In genomic region chr10:105384056-105384455, GRCh38 we compare ENCODE assay signal across 23 cellular contexts.
A peak's percentile ranks its signal among the peaks of the same experiment; 100 is the strongest.
DNase-seq lines count a peak whose midpoint lies in the region; ATAC-seq and TF ChIP-seq lines count a peak whose summit lies in the region.
"Had no signal": no experiment of that assay in that cellular context is flagged by ENCODE, and none has a peak within 500 bp of the region (broad histone marks: within the 10 kb centered on the region; RNA-seq: fewer than 3 reads in every experiment).

No MANE protein-coding gene starts in this region.

- no peaks in the 10 kb centered on the region for H3K4me1 Mint-ChIP-seq in T-helper 17 cell
- H3K4me1 Mint-ChIP-seq: CD14-positive monocyte; CD4-positive, alpha-beta memory T cell; CD4-positive, CD25-positive, alpha-beta regulatory T cell; CD8-positive, alpha-beta memory T cell had no signal

- H3K4me2 ChIP-seq in neural cell (ENCODE audit: low read length) (peak overlapping the region; percentile 46), neuronal stem cell (ENCODE audit: insufficient read depth, low read length, poor library complexity, severe bottlenecking) (no peak overlapping the region), SK-N-SH (no peak overlapping the region)
- H3K4me2 ChIP-seq: BLaER1 had no signal

- H3F3A ChIP-seq in neural cell (ENCODE audit: insufficient read depth, low read length, poor library complexity, severe bottlenecking), result no peaks in the 10 kb centered on the region
- no peaks in the 10 kb centered on the region for H3F3A ChIP-seq in SK-N-SH (replicated peaks; ENCODE audit: insufficient read depth)

- no peak overlapping the region for H3K4me3 Mint-ChIP-seq in T-helper 17 cell
- H3K4me3 Mint-ChIP-seq: CD14-positive monocyte; CD4-positive, alpha-beta memory T cell; CD4-positive, CD25-positive, alpha-beta regulatory T cell; CD8-positive, alpha-beta memory T cell had no signal

- H2AFZ ChIP-seq in neural cell (ENCODE audit: low read depth, low read length) (no peak overlapping the region), neuronal stem cell (ENCODE audit: low read length) (peak overlapping the region; percentile 62), SK-N-SH (ENCODE audit: low read depth) (no peak overlapping the region)

- H2BK15ac ChIP-seq in neuronal stem cell (ENCODE audit: low read length), result no peak overlapping the region

- H2BK5ac ChIP-seq in neuronal stem cell (ENCODE audit: low read length), result no peak overlapping the region

- no peaks in the 10 kb centered on the region for H3K27me3 Mint-ChIP-seq in T-helper 17 cell
- H3K27me3 Mint-ChIP-seq: CD4-positive, alpha-beta memory T cell; CD4-positive, CD25-positive, alpha-beta regulatory T cell had no signal

- peak overlapping the region; percentile 48 for H3K27ac ChIP-seq in neural cell (ENCODE audit: low read length)
- no peak overlapping the region for H3K27ac ChIP-seq in neuronal stem cell (replicated peaks; ENCODE audit: low read length)
- no peak overlapping the region for H3K27ac ChIP-seq in vagina
- H3K27ac ChIP-seq in SK-N-SH (ENCODE audit: low read depth in 2 of 2, low read length in 1 of 2), result no peak overlapping the region
- H3K27ac ChIP-seq: BLaER1 had no signal

- TF ChIP-seq CTCF in neural cell (IDR thresholded peaks at IDR 0.05; ENCODE audit: poor library complexity, severe bottlenecking), result no peak
- no peak for TF ChIP-seq CTCF in vagina (IDR thresholded peaks at IDR 0.05)
- no peak for TF ChIP-seq CTCF in SK-N-SH (IDR thresholded peaks at IDR 0.05)

- no peaks in the 10 kb centered on the region for H3K9me3 ChIP-seq in neural cell (ENCODE audit: low read length)
- no peaks in the 10 kb centered on the region for H3K9me3 ChIP-seq in neuronal stem cell (replicated peaks in 1 of 2; ENCODE audit: control insufficient read depth in 2 of 2, insufficient read depth in 1 of 2, low read depth in 1 of 2, low read length in 2 of 2)
- H3K9me3 ChIP-seq in vagina, result no peaks in the 10 kb centered on the region
- H3K9me3 ChIP-seq in T-helper 17 cell (ENCODE audit: control insufficient read depth, low read length, poor library complexity, severe bottlenecking), result no peaks in the 10 kb centered on the region
- H3K9me3 ChIP-seq in SK-N-SH, result no peaks in the 10 kb centered on the region
- H3K9me3 ChIP-seq: BE2C, BLaER1 had no signal

- intact Hi-C loops in vagina (cut with DNase I), result no loop called here

- H3K9ac ChIP-seq in neural cell (ENCODE audit: low read length), result peak overlapping the region; percentile 7
- no peak overlapping the region for H3K9ac ChIP-seq in neuronal stem cell (ENCODE audit: low read depth, low read length, poor library complexity)
- no peak overlapping the region for H3K9ac ChIP-seq in SK-N-SH
- H3K9ac ChIP-seq: BLaER1 had no signal

- no peaks in the 10 kb centered on the region for H3K79me2 ChIP-seq in neural cell (replicated peaks; ENCODE audit: insufficient read depth, low read length)
- no peaks in the 10 kb centered on the region for H3K79me2 ChIP-seq in SK-N-SH (ENCODE audit: insufficient read depth)

- H3K9me2 ChIP-seq in neural cell (ENCODE audit: insufficient read depth, low read length) (no peaks in the 10 kb centered on the region), SK-N-SH (no peaks in the 10 kb centered on the region)

- DNase-seq in neuronal stem cell (ENCODE audit: low spot score), result no peak
- no peak for DNase-seq in vagina (ENCODE audit: extremely low spot score in 2 of 2)
- DNase-seq in T-helper 17 cell, result no peak
- DNase-seq in SK-N-SH, result no peak
- DNase-seq: 8988T; ACHN; BE2C; C1 segment of cervical spinal cord; CD4-positive, alpha-beta memory T cell; CD4-positive, CD25-positive, alpha-beta regulatory T cell; CD8-positive, alpha-beta memory T cell; COR-L47; DMS 273 treated with DMSO at 0.1 percent for 48 hours; DMS153; DMS53; DMS79; DND-41; EL; GDM1 had no signal

- ATAC-seq in T-helper 17 cell, result no peak
- ATAC-seq: GM12878 had no signal

- no peak overlapping the region for H2BK120ac ChIP-seq in neuronal stem cell (ENCODE audit: low read depth, low read length)

- TF ChIP-seq RAD21 in neural cell (conservative IDR thresholded peaks at IDR 0.05) (no peak), SK-N-SH (IDR thresholded peaks at IDR 0.05; ENCODE audit: low read length) (no peak)

- no peaks in the 10 kb centered on the region for H3K36me3 Mint-ChIP-seq in T-helper 17 cell (ENCODE audit: low read depth)
- H3K36me3 Mint-ChIP-seq: CD14-positive monocyte; CD4-positive, alpha-beta memory T cell; CD4-positive, CD25-positive, alpha-beta regulatory T cell; CD8-positive, alpha-beta memory T cell had no signal

- H3K4ac ChIP-seq in neuronal stem cell (ENCODE audit: low read length), result no peak overlapping the region

- no peak for TF ChIP-seq POLR2A in vagina (IDR thresholded peaks at IDR 0.05)

- TF ChIP-seq EP300 in neural cell (conservative IDR thresholded peaks at IDR 0.05; ENCODE audit: poor library complexity, severe bottlenecking) (peak; percentile 85), SK-N-SH (IDR thresholded peaks at IDR 0.05; ENCODE audit: borderline replicate concordance in 1 of 2, low read depth in 1 of 2, low read length in 1 of 2) (no peak)

- H3K4me3 ChIP-seq in neural cell (ENCODE audit: low read length) (peak overlapping the region; percentile 26), neuronal stem cell (ENCODE audit: low read length in 2 of 2) (no peak overlapping the region), vagina (no peak overlapping the region), SK-N-SH (ENCODE audit: low read depth in 2 of 2, low read length in 1 of 2) (no peak overlapping the region)
- H3K4me3 ChIP-seq: BLaER1, GM12878 had no signal

- H3K36me3 ChIP-seq in neural cell (ENCODE audit: insufficient read depth, low read length) (no peaks in the 10 kb centered on the region), neuronal stem cell (replicated peaks in 1 of 2; ENCODE audit: control insufficient read depth in 2 of 2, insufficient read depth in 2 of 2, low read length in 2 of 2) (no peaks in the 10 kb centered on the region), vagina (no peaks in the 10 kb centered on the region), SK-N-SH (replicated peaks in 1 of 2; ENCODE audit: control insufficient read depth in 1 of 2, insufficient read depth in 2 of 2, low read length in 1 of 2) (no peaks in the 10 kb centered on the region)
- H3K36me3 ChIP-seq: BE2C, BLaER1 had no signal

- no peak overlapping the region for H3K27ac Mint-ChIP-seq in T-helper 17 cell
- H3K27ac Mint-ChIP-seq: CD14-positive monocyte; CD4-positive, alpha-beta memory T cell; CD4-positive, CD25-positive, alpha-beta regulatory T cell; CD8-positive, alpha-beta memory T cell had no signal

- no CpG with 5 or more reads among the region's 1 CpG for WGBS in neuronal stem cell (ENCODE audit: extremely low coverage in 2 of 2, insufficient read length in 2 of 2, insufficient replicate concordance in 1 of 2), 2 donors
- WGBS in SK-N-SH (ENCODE audit: low lambda C conversion rate), result 57% methylated on average over 1 of the region's 1 CpG

- no peaks in the 10 kb centered on the region for H3K79me1 ChIP-seq in neuronal stem cell (ENCODE audit: low read depth, low read length)

- H3K27me3 ChIP-seq in neural cell (ENCODE audit: insufficient read depth, low read depth, low read length) (no peaks in the 10 kb centered on the region), neuronal stem cell (ENCODE audit: control insufficient read depth in 3 of 3, insufficient read depth in 3 of 3, low read depth in 1 of 3, low read length in 3 of 3) (no peaks in the 10 kb centered on the region), vagina (no peaks in the 10 kb centered on the region), SK-N-SH (ENCODE audit: insufficient read depth) (no peaks in the 10 kb centered on the region)
- H3K27me3 ChIP-seq: BE2C, BLaER1 had no signal

- H4K91ac ChIP-seq in neuronal stem cell (ENCODE audit: low read depth, low read length, poor library complexity), result no peak overlapping the region

- H4K20me1 ChIP-seq in neural cell (ENCODE audit: insufficient read depth), result no peaks in the 10 kb centered on the region
- no peaks in the 10 kb centered on the region for H4K20me1 ChIP-seq in SK-N-SH (ENCODE audit: insufficient read depth)
- H4K20me1 ChIP-seq: BLaER1 had no signal

- POLR2A ChIA-PET in SK-N-SH (lab: Yijun Ruan, JAX), result interaction anchor here (0.6 kb wide), 1 partner anchor 250 kb away, joined by 5 read pairs; no protein-coding TSS in a partner anchor

- no peaks in the 10 kb centered on the region for H3K4me1 ChIP-seq in neuronal stem cell (ENCODE audit: control insufficient read depth in 2 of 2, insufficient read depth in 1 of 2, low read depth in 1 of 2, low read length in 2 of 2)
- H3K4me1 ChIP-seq in vagina, result no peaks in the 10 kb centered on the region
- no peaks in the 10 kb centered on the region for H3K4me1 ChIP-seq in SK-N-SH (ENCODE audit: control insufficient read depth in 1 of 2, insufficient read depth in 2 of 2, low read depth in 1 of 2, low read length in 1 of 2)
- H3K4me1 ChIP-seq: BE2C, BLaER1 had no signal

- H3K18ac ChIP-seq in neuronal stem cell (ENCODE audit: low read length), result no peak overlapping the region

- H2AK5ac ChIP-seq in neuronal stem cell (ENCODE audit: low read depth, low read length), result no peak overlapping the region

- CTCF ChIA-PET in SK-N-SH (lab: Yijun Ruan, JAX), result no interaction called here

- H2BK12ac ChIP-seq in neuronal stem cell (ENCODE audit: low read length), result no peak overlapping the region

- H3K23ac ChIP-seq in neuronal stem cell (ENCODE audit: low read depth, low read length, poor library complexity), result no peak overlapping the region

- no peak overlapping the region for H4K8ac ChIP-seq in neuronal stem cell (ENCODE audit: low read depth, low read length)

- H3K14ac ChIP-seq in neuronal stem cell (ENCODE audit: low read length), result no peak overlapping the region

TF ChIP-seq in neural cell, 6 proteins besides CTCF, POLR2A, EP300 and RAD21 (continues in another document):
- no peak for TF ChIP-seq TAF1 (IDR thresholded peaks at IDR 0.05; ENCODE audit: low read depth)

TF ChIP-seq in SK-N-SH, 30 proteins besides CTCF, POLR2A, EP300 and RAD21:
- TF ChIP-seq GABPA (IDR thresholded peaks at IDR 0.05; ENCODE audit: low read depth) (no peak), YY1 (IDR thresholded peaks at IDR 0.05; ENCODE audit: low read depth) (no peak)
